Comparison of ENCODE assay signal across 8 cellular contexts in the genomic region with DNA sequence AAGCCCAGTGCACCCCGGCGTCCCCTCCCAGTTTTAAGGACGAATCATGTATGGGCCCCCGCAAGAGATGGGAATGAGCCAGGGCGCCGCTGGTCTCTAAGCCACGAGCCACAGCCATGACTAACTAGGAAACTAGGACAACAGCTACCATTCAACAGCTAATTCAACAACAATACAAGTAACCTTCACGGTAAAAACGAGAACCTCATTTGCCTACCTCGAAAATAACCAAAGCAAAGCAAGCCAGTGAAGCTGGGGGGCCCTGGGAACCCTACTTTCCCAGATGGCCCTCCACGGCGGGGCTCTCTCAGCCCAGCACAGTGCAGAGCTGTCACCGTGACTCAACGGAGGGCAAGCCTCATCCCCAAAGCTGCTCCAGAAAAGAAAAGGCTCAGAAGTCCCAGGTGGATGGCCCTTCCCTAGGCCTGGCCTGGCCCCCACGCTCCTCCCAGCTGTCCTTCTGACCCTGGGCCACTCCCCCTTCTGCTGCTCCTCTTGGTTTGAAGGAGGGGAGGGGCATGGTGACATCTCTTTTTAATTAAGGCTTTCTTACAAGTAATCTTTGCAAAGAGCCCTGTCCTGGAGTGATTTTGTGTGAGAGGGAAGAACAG.
DNase-seq lines count a peak whose midpoint lies in the region; ATAC-seq and TF ChIP-seq lines count a peak whose summit lies in the region.

No MANE protein-coding gene starts in this region.

- H3K27me3 Mint-ChIP-seq in T-helper 1 cell treated with Interleukin-12 subunit alpha and Interleukin-12 subunit beta and Interleukin-4 antibody, amounts not matched to agents 30 μg/mL and 1 μg/mL, for 36 hours (ENCODE audit: low read depth): no peaks in the 10 kb centered on the region

- no peaks in the 10 kb centered on the region for H3F3A ChIP-seq in neural cell (ENCODE audit: insufficient read depth, low read length, poor library complexity, severe bottlenecking)

- peaks cover 10% of the 10 kb centered on the region for H3K79me2 ChIP-seq in neural cell (replicated peaks; ENCODE audit: insufficient read depth, low read length)

- ATAC-seq in HG02759 (IDR thresholded peaks at IDR 0.05; ENCODE audit: unreplicated experiment) (no peak), HG02885 (IDR thresholded peaks at IDR 0.05; ENCODE audit: poor library complexity, unreplicated experiment) (no peak), GM18873 (IDR thresholded peaks at IDR 0.05; ENCODE audit: low FRiP score, unreplicated experiment) (no peak)

- H3K9me2 ChIP-seq in neural cell (ENCODE audit: insufficient read depth, low read length): no peaks in the 10 kb centered on the region

- peak overlapping the region; percentile 71 for H3K4me3 Mint-ChIP-seq in T-helper 1 cell treated with Interleukin-12 subunit alpha and Interleukin-12 subunit beta and Interleukin-4 antibody, amounts not matched to agents 30 μg/mL and 1 μg/mL, for 36 hours

- no peaks in the 10 kb centered on the region for H3K27me3 ChIP-seq in neural cell (ENCODE audit: insufficient read depth, low read depth, low read length)

- H2AFZ ChIP-seq in neural cell (ENCODE audit: low read depth, low read length): no peak overlapping the region

- H3K36me3 ChIP-seq in neural cell (ENCODE audit: insufficient read depth, low read length): no peaks in the 10 kb centered on the region

- peak overlapping the region; percentile 95 for H3K27ac Mint-ChIP-seq in T-helper 1 cell treated with Interleukin-12 subunit alpha and Interleukin-12 subunit beta and Interleukin-4 antibody, amounts not matched to agents 30 μg/mL and 1 μg/mL, for 36 hours

- H3K4me3 ChIP-seq in epithelial cell of esophagus (ENCODE audit: low read length): no peak overlapping the region
- peak overlapping the region; percentile 37 for H3K4me3 ChIP-seq in neural cell (ENCODE audit: low read length)

- TF ChIP-seq RAD21 in neural cell (conservative IDR thresholded peaks at IDR 0.05): no peak

- peaks cover 73% of the 10 kb centered on the region for H3K4me1 Mint-ChIP-seq in T-helper 1 cell treated with Interleukin-12 subunit alpha and Interleukin-12 subunit beta and Interleukin-4 antibody, amounts not matched to agents 30 μg/mL and 1 μg/mL, for 36 hours (ENCODE audit: low read depth)

- H3K36me3 Mint-ChIP-seq in T-helper 1 cell treated with Interleukin-12 subunit alpha and Interleukin-12 subunit beta and Interleukin-4 antibody, amounts not matched to agents 30 μg/mL and 1 μg/mL, for 36 hours (ENCODE audit: low read depth): peaks cover 32% of the 10 kb centered on the region

- peak overlapping the region; percentile 46 for H3K9ac ChIP-seq in neural cell (ENCODE audit: low read length)

- TF ChIP-seq CTCF in epithelial cell of esophagus (IDR thresholded peaks at IDR 0.05; ENCODE audit: insufficient read depth, low read depth, low read length, missing control alignments) (no peak), neural cell (IDR thresholded peaks at IDR 0.05; ENCODE audit: poor library complexity, severe bottlenecking) (no peak)

- H3K9me3 Mint-ChIP-seq in T-helper 1 cell treated with Interleukin-12 subunit alpha and Interleukin-12 subunit beta and Interleukin-4 antibody, amounts not matched to agents 30 μg/mL and 1 μg/mL, for 36 hours: no peaks in the 10 kb centered on the region

- peak overlapping the region; percentile 66 for H3K27ac ChIP-seq in neural cell (ENCODE audit: low read length)

- TF ChIP-seq EP300 in neural cell (conservative IDR thresholded peaks at IDR 0.05; ENCODE audit: poor library complexity, severe bottlenecking): no peak

- no peaks in the 10 kb centered on the region for H4K20me1 ChIP-seq in neural cell (ENCODE audit: insufficient read depth)

- DNase-seq in H4 (ENCODE audit: low spot score) (peak; percentile 80), epithelial cell of esophagus (ENCODE audit: low read depth) (peak; percentile 59), kidney tubule cell (ENCODE audit: low spot score) (no peak)

- H3K9me3 ChIP-seq in neural cell (ENCODE audit: low read length): no peaks in the 10 kb centered on the region

- H3K4me2 ChIP-seq in neural cell (ENCODE audit: low read length): no peak overlapping the region

TF ChIP-seq in neural cell, 6 proteins besides CTCF, POLR2A, EP300 and RAD21:
- TF ChIP-seq, protein P1, sequence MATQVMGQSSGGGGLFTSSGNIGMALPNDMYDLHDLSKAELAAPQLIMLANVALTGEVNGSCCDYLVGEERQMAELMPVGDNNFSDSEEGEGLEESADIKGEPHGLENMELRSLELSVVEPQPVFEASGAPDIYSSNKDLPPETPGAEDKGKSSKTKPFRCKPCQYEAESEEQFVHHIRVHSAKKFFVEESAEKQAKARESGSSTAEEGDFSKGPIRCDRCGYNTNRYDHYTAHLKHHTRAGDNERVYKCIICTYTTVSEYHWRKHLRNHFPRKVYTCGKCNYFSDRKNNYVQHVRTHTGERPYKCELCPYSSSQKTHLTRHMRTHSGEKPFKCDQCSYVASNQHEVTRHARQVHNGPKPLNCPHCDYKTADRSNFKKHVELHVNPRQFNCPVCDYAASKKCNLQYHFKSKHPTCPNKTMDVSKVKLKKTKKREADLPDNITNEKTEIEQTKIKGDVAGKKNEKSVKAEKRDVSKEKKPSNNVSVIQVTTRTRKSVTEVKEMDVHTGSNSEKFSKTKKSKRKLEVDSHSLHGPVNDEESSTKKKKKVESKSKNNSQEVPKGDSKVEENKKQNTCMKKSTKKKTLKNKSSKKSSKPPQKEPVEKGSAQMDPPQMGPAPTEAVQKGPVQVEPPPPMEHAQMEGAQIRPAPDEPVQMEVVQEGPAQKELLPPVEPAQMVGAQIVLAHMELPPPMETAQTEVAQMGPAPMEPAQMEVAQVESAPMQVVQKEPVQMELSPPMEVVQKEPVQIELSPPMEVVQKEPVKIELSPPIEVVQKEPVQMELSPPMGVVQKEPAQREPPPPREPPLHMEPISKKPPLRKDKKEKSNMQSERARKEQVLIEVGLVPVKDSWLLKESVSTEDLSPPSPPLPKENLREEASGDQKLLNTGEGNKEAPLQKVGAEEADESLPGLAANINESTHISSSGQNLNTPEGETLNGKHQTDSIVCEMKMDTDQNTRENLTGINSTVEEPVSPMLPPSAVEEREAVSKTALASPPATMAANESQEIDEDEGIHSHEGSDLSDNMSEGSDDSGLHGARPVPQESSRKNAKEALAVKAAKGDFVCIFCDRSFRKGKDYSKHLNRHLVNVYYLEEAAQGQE (IDR thresholded peaks at IDR 0.05; ENCODE audit: borderline replicate concordance): no peak
- TF ChIP-seq EZH2 (IDR thresholded peaks at IDR 0.05; ENCODE audit: borderline replicate concordance, insufficient read depth, low read length, poor library complexity, severe bottlenecking) (no peak), SMC3 (conservative IDR thresholded peaks at IDR 0.05; ENCODE audit: poor library complexity) (no peak), TAF1 (IDR thresholded peaks at IDR 0.05; ENCODE audit: low read depth) (no peak), POLR2AphosphoS5 (IDR thresholded peaks at IDR 0.05) (no peak), MXI1 (conservative IDR thresholded peaks at IDR 0.05; ENCODE audit: poor library complexity, severe bottlenecking) (no peak)
